ENCODE assay signal across 6 cellular contexts in genomic region chr19:6739884-6740588, GRCh38. TPM values are rescaled to one million over a fixed set of nuclear protein-coding genes. Genes with fewer than 3 reads are reported as not detected.
DNase-seq lines count a peak whose midpoint lies in the region; ATAC-seq, FAIRE-seq and TF ChIP-seq lines count a peak whose summit lies in the region.

No MANE protein-coding gene starts in this region.

- H3K9me3 ChIP-seq in MM.1S (replicated peaks; ENCODE audit: insufficient read depth, low read length) (no peaks in the 10 kb centered on the region), H1 (ENCODE audit: insufficient read depth in 2 of 2, low read depth in 1 of 2, low read length in 1 of 2) (no peaks in the 10 kb centered on the region)

- TF ChIP-seq CTCF in AG04449 (IDR thresholded peaks at IDR 0.05; ENCODE audit: insufficient read depth, low read length, missing control alignments) (no peak), MM.1S (IDR thresholded peaks at IDR 0.05; ENCODE audit: low read length) (no peak), H1 (IDR thresholded peaks at IDR 0.05; ENCODE audit: control extremely low read depth in 1 of 3, insufficient read depth in 1 of 3, low read depth in 1 of 3, low read length in 3 of 3) (no peak)

- no peak for TF ChIP-seq EP300 in H1 (IDR thresholded peaks at IDR 0.05; ENCODE audit: borderline replicate concordance in 1 of 2, low read depth in 2 of 2, low read length in 2 of 2)

- H2AK5ac ChIP-seq in H1 (ENCODE audit: low read depth, low read length) = no peak overlapping the region

- intact Hi-C loops in sciatic nerve (cut with DNase I) = no loop called here

- no peak for FAIRE-seq in H1 (lab: Jason Lieb, UNC)

- H3K79me2 ChIP-seq in MM.1S (ENCODE audit: low read length) (peaks cover 44% of the 10 kb centered on the region), H1 (ENCODE audit: control insufficient read depth in 1 of 2, insufficient read depth in 2 of 2, low read length in 2 of 2) (peaks cover 0 to 13% of the 10 kb centered on the region in 2 experiments; a peak in 1 of 4 replicates)

- DNase-seq in AG04449 (ENCODE audit: low read depth, low spot score) (no peak), MM.1S (peak; percentile 25), H1 (ENCODE audit: low read depth in 1 of 2, low spot score in 2 of 2) (peak in 1 of 2 experiments; percentile 83), sciatic nerve (ENCODE audit: low spot score) (peak; percentile 82), NCI-H446 treated with DMSO at 0.1 percent for 48 hours (lab: John Stamatoyannopoulos, UW) (no peak), pons (ENCODE audit: low spot score) (no peak)

- H3K18ac ChIP-seq in H1 (ENCODE audit: extremely low read depth, low read length) = peak overlapping the region; percentile 87

- peak overlapping the region; percentile 65 for H3K4ac ChIP-seq in H1 (replicated peaks; ENCODE audit: insufficient read length, low read depth, low read length)

- POLR2A ChIA-PET in AG04449 (lab: Yijun Ruan, JAX) (no interaction called here), H1 (lab: Charles Lee; ENCODE audit: partially characterized antibody) (interaction anchor here (0.6 to 9.7 kb wide), 8 partner anchors 11 to 65 kb away, joined by 3 to 110 read pairs (median 4); partner anchors contain the start of gene SH2D3A)

- CTCF ChIA-PET in AG04449 (lab: Yijun Ruan, JAX) = no interaction called here
- CTCF ChIA-PET in H1 (lab: Charles Lee; ENCODE audit: partially characterized antibody) = no interaction called here

- H2AFZ ChIP-seq in MM.1S (ENCODE audit: low read length) (peak overlapping the region; percentile 79), H1 (ENCODE audit: low read length) (no peak overlapping the region)

- H3K4me1 ChIP-seq in MM.1S (ENCODE audit: low read length) (peaks cover 23% of the 10 kb centered on the region), H1 (replicated peaks in 1 of 4; ENCODE audit: control insufficient read depth in 3 of 4, insufficient read depth in 4 of 4, low read length in 3 of 4) (peaks cover 4 to 33% (median 25%) of the 10 kb centered on the region in 4 experiments)

- H4K20me1 ChIP-seq in MM.1S (ENCODE audit: insufficient read depth, low read length) = no peaks in the 10 kb centered on the region
- peaks cover 0 to 5% of the 10 kb centered on the region in 2 experiments for H4K20me1 ChIP-seq in H1 (replicated peaks in 1 of 2; ENCODE audit: control insufficient read depth in 1 of 2, insufficient read depth in 2 of 2, low read length in 2 of 2)

- H2BK5ac ChIP-seq in H1 (ENCODE audit: low read depth, low read length) = peak overlapping the region; percentile 81; the same call in 1 of the 2 replicates

- H3K4me2 ChIP-seq in MM.1S (ENCODE audit: low read depth, low read length) (peak overlapping the region; percentile 87), H1 (ENCODE audit: insufficient read depth in 1 of 2, low read depth in 2 of 2, low read length in 2 of 2) (peak overlapping the region; percentile 78 to 81)

- H3K56ac ChIP-seq in H1 (replicated peaks; ENCODE audit: insufficient read length, low read depth, low read length) = peak overlapping the region; percentile 60

- peaks cover 5% of the 10 kb centered on the region for H3K79me1 ChIP-seq in H1 (ENCODE audit: low read depth, low read length)

- no peak for TF ChIP-seq RAD21 in H1 (IDR thresholded peaks at IDR 0.05 in 1 of 2, conservative IDR thresholded peaks at IDR 0.05 in 1 of 2; ENCODE audit: low read depth in 2 of 2, low read length in 2 of 2)

- no peak overlapping the region for H4K91ac ChIP-seq in H1 (replicated peaks; ENCODE audit: insufficient read length, low read length)

- no peak overlapping the region; the same call in 1 of the 2 replicates for H2BK15ac ChIP-seq in H1 (ENCODE audit: low read length)

- no peak for TF ChIP-seq POLR2A in H1 (IDR thresholded peaks at IDR 0.05; ENCODE audit: control extremely low read depth in 1 of 2, low read depth in 2 of 2, low read length in 2 of 2)

- H3K36me3 ChIP-seq in MM.1S (replicated peaks; ENCODE audit: insufficient read depth, low read length) (peaks cover under 1% of the 10 kb centered on the region; the same call in 1 of the 2 replicates), H1 (ENCODE audit: control insufficient read depth in 2 of 4, insufficient read depth in 4 of 4, low read length in 3 of 4) (peaks cover 6 to 28% (median 10%) of the 10 kb centered on the region in 4 experiments; a peak in 7 of 8 replicates)

- H3K27ac ChIP-seq in MM.1S (ENCODE audit: low read length) = peak overlapping the region; percentile 16; the same call in 1 of the 2 replicates
- H3K27ac ChIP-seq in H1 (ENCODE audit: low read depth, low read length) = peak overlapping the region; percentile 63; the same call in 1 of the 2 replicates

- no peaks in the 10 kb centered on the region for H3K27me3 ChIP-seq in MM.1S (replicated peaks; ENCODE audit: insufficient read depth, low read length)
- H3K27me3 ChIP-seq in H1 (replicated peaks in 1 of 4; ENCODE audit: control insufficient read depth in 3 of 4, extremely low read depth in 1 of 4, insufficient read depth in 3 of 4, low read length in 3 of 4) = no peaks in the 10 kb centered on the region

- H3K9me2 ChIP-seq in MM.1S (replicated peaks; ENCODE audit: insufficient read depth, low read length) = no peaks in the 10 kb centered on the region

- no peak overlapping the region for H3K23ac ChIP-seq in H1 (ENCODE audit: insufficient read length)

- H4K5ac ChIP-seq in H1 (ENCODE audit: insufficient read length, low read depth, low read length) = peak overlapping the region; percentile 26

- 0% methylated on average over 14 of the region's 34 CpGs; no CpG with 5 or more reads in 1 of the 2 experiments for WGBS in H1 (ENCODE audit: extremely low coverage in 1 of 2, insufficient coverage in 1 of 2, insufficient read length in 1 of 2, insufficient replicate concordance in 2 of 2, low coverage in 1 of 2, low lambda C conversion rate in 2 of 2, missing lambda C conversion rate in 1 of 2), 2 experiments

- H3F3A ChIP-seq in MM.1S (ENCODE audit: insufficient read depth, low read length) = peaks cover 36% of the 10 kb centered on the region

- peak overlapping the region; percentile 89 for H3K4me3 ChIP-seq in AG04449 (ENCODE audit: low read depth, low read length)
- peak overlapping the region; percentile 96 for H3K4me3 ChIP-seq in MM.1S (ENCODE audit: low read length)
- peak overlapping the region; percentile 65 to 94 (median 78) for H3K4me3 ChIP-seq in H1 (ENCODE audit: extremely low read depth in 1 of 4, insufficient read depth in 2 of 4, low read depth in 3 of 4, low read length in 4 of 4)

- H3K9ac ChIP-seq in MM.1S (ENCODE audit: low read length) = peak overlapping the region; percentile 77
- peak overlapping the region; percentile 48 to 70 (median 57); a peak in 5 of 7 replicates for H3K9ac ChIP-seq in H1 (replicated peaks in 1 of 4; ENCODE audit: extremely low read depth in 1 of 4, low read depth in 3 of 4, low read length in 3 of 4)

- H2BK120ac ChIP-seq in H1 (replicated peaks; ENCODE audit: low read depth, low read length) = no peak overlapping the region

- H3K23me2 ChIP-seq in H1 (ENCODE audit: low read depth, low read length) = peaks cover 17% of the 10 kb centered on the region

- H2BK12ac ChIP-seq in H1 (ENCODE audit: low read depth, low read length) = no peak overlapping the region

- H2BK20ac ChIP-seq in H1 (ENCODE audit: low read length) = no peak overlapping the region

- no peak overlapping the region for H3K14ac ChIP-seq in H1 (ENCODE audit: insufficient read length)

- ATAC-seq in sciatic nerve = no peak

- H4K8ac ChIP-seq in H1 (ENCODE audit: extremely low read depth, insufficient read depth, low read length) = peak overlapping the region; percentile 37; the same call in 1 of the 2 replicates

RNA-seq across cellular contexts. Expression of gene TRIP10, which starts 0.6 kb away (rescaled TPM):
- 69.3 and 69.5 TPM in 2 replicates for total RNA-seq in H1 (2021; fragmentation: NEBNext Ultra II Directional; extraction: Animal tissue kit (Norgen Biotek cat#: 25700))
- 27.8 and 38.0 TPM in 2 replicates for polyA plus RNA-seq in H1 (2011; rRNA removed)
- polyA plus RNA-seq in H1 (2011; cell fraction: cytosol; rRNA removed) = 46.0 TPM
- 69.9 TPM for polyA plus RNA-seq in H1 (2011; cell fraction: nucleus; rRNA removed)
- 66.1 to 83.1 TPM (median 77.4 TPM) in 4 replicates for polyA plus RNA-seq in H1 (2012, experiment 1 of 2)
- polyA plus RNA-seq in H1 (2012, experiment 2 of 2) = 58.7 TPM
- polyA plus RNA-seq in H1 (2013, experiment 1 of 2) = 63.3 TPM
- polyA plus RNA-seq in H1 (2013, experiment 2 of 2) = 64.1 TPM
- 23.1 and 26.9 TPM in 2 replicates for polyA minus RNA-seq in H1 (2011; rRNA and poly(A)+ RNA removed)
- polyA minus RNA-seq in H1 (2011; cell fraction: cytosol; rRNA and poly(A)+ RNA removed) = 28.1 TPM
- polyA minus RNA-seq in H1 (2011; cell fraction: nucleus; rRNA and poly(A)+ RNA removed) = 24.9 TPM
- 131 TPM for total RNA-seq in sciatic nerve

RNA-seq across cellular contexts. Expression of gene GPR108, which starts 2.7 kb away (rescaled TPM):
- 34.9 and 35.3 TPM in 2 replicates for total RNA-seq in H1 (2021; fragmentation: NEBNext Ultra II Directional; extraction: Animal tissue kit (Norgen Biotek cat#: 25700))
- 46.0 and 63.9 TPM in 2 replicates for polyA plus RNA-seq in H1 (2011; rRNA removed)
- polyA plus RNA-seq in H1 (2011; cell fraction: cytosol; rRNA removed) = 52.1 TPM
- 160 TPM for polyA plus RNA-seq in H1 (2011; cell fraction: nucleus; rRNA removed)
- polyA plus RNA-seq in H1 (2012, experiment 1 of 2) = 35.3 to 46.7 TPM (median 38.7 TPM) in 4 replicates
- polyA plus RNA-seq in H1 (2012, experiment 2 of 2) = 36.3 TPM
- polyA plus RNA-seq in H1 (2013, experiment 1 of 2) = 47.8 TPM
- 49.9 TPM for polyA plus RNA-seq in H1 (2013, experiment 2 of 2)
- polyA minus RNA-seq in H1 (2011; rRNA and poly(A)+ RNA removed) = 30.4 and 47.5 TPM in 2 replicates
- polyA minus RNA-seq in H1 (2011; cell fraction: cytosol; rRNA and poly(A)+ RNA removed) = 15.0 TPM
- 23.3 TPM for polyA minus RNA-seq in H1 (2011; cell fraction: nucleus; rRNA and poly(A)+ RNA removed)
- 64.1 TPM for total RNA-seq in sciatic nerve

RNA-seq across cellular contexts. Expression of gene C3, which starts 19.6 kb away (rescaled TPM):
- total RNA-seq in H1 (2021; fragmentation: NEBNext Ultra II Directional; extraction: Animal tissue kit (Norgen Biotek cat#: 25700)) = 4.2 and 6.4 TPM in 2 replicates
- 12.8 and 16.6 TPM in 2 replicates for polyA plus RNA-seq in H1 (2011; rRNA removed)
- 16.0 TPM for polyA plus RNA-seq in H1 (2011; cell fraction: cytosol; rRNA removed)
- 34.2 TPM for polyA plus RNA-seq in H1 (2011; cell fraction: nucleus; rRNA removed)
- 11.3 to 16.8 TPM (median 13.0 TPM) in 4 replicates for polyA plus RNA-seq in H1 (2012, experiment 1 of 2)
- 13.6 TPM for polyA plus RNA-seq in H1 (2012, experiment 2 of 2)
- polyA plus RNA-seq in H1 (2013, experiment 1 of 2) = 22.5 TPM
- 24.4 TPM for polyA plus RNA-seq in H1 (2013, experiment 2 of 2)
- 16.2 and 28.8 TPM in 2 replicates for polyA minus RNA-seq in H1 (2011; rRNA and poly(A)+ RNA removed)
- 31.9 TPM for polyA minus RNA-seq in H1 (2011; cell fraction: cytosol; rRNA and poly(A)+ RNA removed)
- 33.2 TPM for polyA minus RNA-seq in H1 (2011; cell fraction: nucleus; rRNA and poly(A)+ RNA removed)
- 971 TPM for total RNA-seq in sciatic nerve

RNA-seq across cellular contexts. Expression of gene SH2D3A, which starts 27.2 kb away (rescaled TPM):
- total RNA-seq in H1 (2021; fragmentation: NEBNext Ultra II Directional; extraction: Animal tissue kit (Norgen Biotek cat#: 25700)) = 20.0 and 22.1 TPM in 2 replicates
- polyA plus RNA-seq in H1 (2011; rRNA removed) = 14.5 and 22.8 TPM in 2 replicates
- polyA plus RNA-seq in H1 (2011; cell fraction: cytosol; rRNA removed) = 18.8 TPM
- 34.1 TPM for polyA plus RNA-seq in H1 (2011; cell fraction: nucleus; rRNA removed)
- 12.6 to 18.8 TPM (median 17.6 TPM) in 4 replicates for polyA plus RNA-seq in H1 (2012, experiment 1 of 2)
- 15.0 TPM for polyA plus RNA-seq in H1 (2012, experiment 2 of 2)
- 32.0 TPM for polyA plus RNA-seq in H1 (2013, experiment 1 of 2)
- polyA plus RNA-seq in H1 (2013, experiment 2 of 2) = 29.0 TPM
- 6.1 and 7.2 TPM in 2 replicates for polyA minus RNA-seq in H1 (2011; rRNA and poly(A)+ RNA removed)
- 9.0 TPM for polyA minus RNA-seq in H1 (2011; cell fraction: cytosol; rRNA and poly(A)+ RNA removed)
- 11.2 TPM for polyA minus RNA-seq in H1 (2011; cell fraction: nucleus; rRNA and poly(A)+ RNA removed)
- 0.45 TPM for total RNA-seq in sciatic nerve

RNA-seq across cellular contexts. Expression of gene VAV1, which starts 32.5 kb away (rescaled TPM):
- total RNA-seq in H1 (2021; fragmentation: NEBNext Ultra II Directional; extraction: Animal tissue kit (Norgen Biotek cat#: 25700)) = 0.21 and 0.22 TPM in 2 replicates
- polyA plus RNA-seq in H1 (2011; rRNA removed) = 0.21 and 0.46 TPM in 2 replicates
- polyA plus RNA-seq in H1 (2011; cell fraction: cytosol; rRNA removed) = 0.31 TPM
- 0.61 TPM for polyA plus RNA-seq in H1 (2011; cell fraction: nucleus; rRNA removed)
- polyA plus RNA-seq in H1 (2012, experiment 1 of 2) = 0.56 to 0.67 TPM (median 0.58 TPM) in 3 of 4 replicates, not detected in the other
- polyA plus RNA-seq in H1 (2012, experiment 2 of 2) = 0.18 TPM
- polyA plus RNA-seq in H1 (2013, experiment 1 of 2) = 3.1 TPM
- 2.7 TPM for polyA plus RNA-seq in H1 (2013, experiment 2 of 2)
- 0.47 and 1.2 TPM in 2 replicates for polyA minus RNA-seq in H1 (2011; rRNA and poly(A)+ RNA removed)
- polyA minus RNA-seq in H1 (2011; cell fraction: cytosol; rRNA and poly(A)+ RNA removed) = 1.6 TPM
- not detected for polyA minus RNA-seq in H1 (2011; cell fraction: nucleus; rRNA and poly(A)+ RNA removed)
- total RNA-seq in sciatic nerve = 12.7 TPM

Comparison
In these comparisons a context has a peak if more than half of its experiments do, and no peak if none do; other contexts are left out.
1. DNase-seq: peak in MM.1S (single experiment) and sciatic nerve (single experiment); none in AG04449 (single experiment), NCI-H446 treated with DMSO at 0.1 percent for 48 hours (single experiment) and pons (single experiment).
2. RNA of gene C3, which starts 19.6 kb away (total RNA-seq): 971 TPM in sciatic nerve (single experiment); 4.2 to 6.4 TPM in H1; every median in the first group is over 100 times any median in the second.
3. Peak in every context shown above with its lines, with median percentiles within 50 percentile points of each other: H3K4me3 ChIP-seq.